ENCODE assay signal across 16 cellular contexts in the genomic region with DNA sequence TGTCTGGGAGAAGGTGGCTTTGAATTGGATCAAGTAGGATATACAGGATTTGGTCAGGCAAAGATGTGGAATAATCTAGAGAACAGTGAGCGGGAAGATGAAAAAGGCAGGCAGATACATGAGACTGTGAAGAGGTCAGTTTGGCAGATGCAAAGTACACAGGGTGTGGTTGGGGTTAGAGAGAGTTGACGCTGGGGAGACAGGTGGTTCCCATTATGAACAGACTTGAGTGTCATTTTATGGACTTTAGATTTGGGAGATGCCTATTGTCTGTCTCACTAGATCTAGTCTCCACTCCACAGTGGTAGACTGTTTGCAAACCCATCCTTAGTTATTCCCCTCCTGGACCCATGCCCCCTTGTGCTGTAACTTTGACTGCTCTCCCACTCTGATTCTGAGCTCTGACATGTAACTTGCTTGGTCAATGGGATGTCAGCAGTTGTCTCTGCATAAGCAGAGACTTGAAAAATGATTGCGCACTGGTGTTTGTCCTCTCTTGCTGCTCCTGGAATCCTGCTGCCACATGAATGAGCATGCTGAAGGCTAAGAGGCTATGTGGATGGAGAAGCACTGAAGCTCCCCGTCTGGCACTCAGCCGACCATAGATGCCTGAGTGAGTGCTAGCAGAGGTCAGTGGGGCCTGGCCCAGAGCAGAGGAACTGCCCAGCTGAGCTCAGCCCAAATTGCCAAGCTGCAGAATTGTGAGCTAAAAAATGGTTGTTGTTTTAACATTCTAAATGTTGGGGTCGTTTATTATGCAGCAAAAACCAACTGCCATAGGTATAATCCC.
A peak's percentile ranks its signal among the peaks of the same experiment; 100 is the strongest.
DNase-seq lines count a peak whose midpoint lies in the region; ATAC-seq and TF ChIP-seq lines count a peak whose summit lies in the region.
"Had no signal": no experiment of that assay in that cellular context is flagged by ENCODE, and none has a peak within 500 bp of the region (broad histone marks: within the 10 kb centered on the region; RNA-seq: fewer than 3 reads in every experiment).

No MANE protein-coding gene starts in this region.

- H3K4me3 ChIP-seq in AG09309 (ENCODE audit: control insufficient read depth, low read depth, low read length) (no peak overlapping the region), adipocyte (ENCODE audit: low read length) (no peak overlapping the region), lower leg skin (ENCODE audit: low read depth, poor library complexity, severe bottlenecking) (no peak overlapping the region), mesendoderm (ENCODE audit: low read length) (no peak overlapping the region)
- H3K4me3 ChIP-seq: lower lobe of right lung had no signal

- H2AK5ac ChIP-seq in mesendoderm (ENCODE audit: low read length), result no peak overlapping the region

- H2BK5ac ChIP-seq in mesendoderm (ENCODE audit: low read length), result no peak overlapping the region

- no peak overlapping the region for H4K5ac ChIP-seq in mesendoderm (ENCODE audit: low read length)

- H3K79me1 ChIP-seq in mesendoderm (ENCODE audit: low read length), result no peaks in the 10 kb centered on the region

- H2BK15ac ChIP-seq in mesendoderm (replicated peaks; ENCODE audit: low read depth), result no peak overlapping the region

- in situ Hi-C loops in ACHN (cut with HindIII; ENCODE audit: low pct_ligation_motif_present, low pct_unique_long_range_greater_than_20kb, low sequenced_read_pairs), result no loop called here

- no peak for ATAC-seq in HG02798 (IDR thresholded peaks at IDR 0.05; ENCODE audit: poor library complexity, unreplicated experiment)
- ATAC-seq: SK-N-SH treated with all-trans-retinoic acid at 6 μM for 48 hours; stimulated activated memory B cell treated with anti-CD40 and anti-IgM and Interleukin-4, amounts not matched to agents 10 μg/mL and 1 μg/mL and 100 μg/mL, for 72 hours had no signal

- H3K79me2 ChIP-seq in mesendoderm (ENCODE audit: control insufficient read depth, insufficient read depth, low read length), result no peaks in the 10 kb centered on the region

- H3K4me1 ChIP-seq in adipocyte (ENCODE audit: control insufficient read depth, insufficient read depth, low read length) (peaks cover 19% of the 10 kb centered on the region), mesendoderm (ENCODE audit: control insufficient read depth, low read depth, low read length) (no peaks in the 10 kb centered on the region)

- H3K23ac ChIP-seq in mesendoderm (ENCODE audit: low read length), result no peak overlapping the region

- H3K36me3 ChIP-seq in adipocyte (ENCODE audit: control insufficient read depth, insufficient read depth, low read length, severe bottlenecking) (no peaks in the 10 kb centered on the region), mesendoderm (ENCODE audit: control insufficient read depth, insufficient read depth, low read length) (no peaks in the 10 kb centered on the region)
- H3K36me3 ChIP-seq: lower lobe of right lung had no signal

- TF ChIP-seq POLR2A in lower leg skin (IDR thresholded peaks at IDR 0.05), result no peak

- no peak overlapping the region for H3K18ac ChIP-seq in mesendoderm (ENCODE audit: low read length)

- H3K27me3 ChIP-seq in adipocyte (replicated peaks; ENCODE audit: control insufficient read depth, insufficient read depth, low read length), result peaks cover 7% of the 10 kb centered on the region
- H3K27me3 ChIP-seq in mesendoderm (ENCODE audit: insufficient read depth, low read length, poor library complexity), result no peaks in the 10 kb centered on the region

- DNase-seq in AG09309 (ENCODE audit: low read depth) (peak; percentile 56), GM04504 (ENCODE audit: low read depth) (peak; percentile 69), adipocyte (ENCODE audit: low read depth) (peak; percentile 35), lower leg skin (ENCODE audit: low spot score in 2 of 2) (peak; percentile 41 to 82), ACHN (no peak), mesendoderm (no peak), kidney glomerular epithelial cell (lab: John Stamatoyannopoulos, UW) (no peak)
- DNase-seq: activated CD4-positive, alpha-beta T cell treated with anti-CD3 and anti-CD28 coated beads, Interleukin-2, amount 50 U/mL, for 48 hours; activated T-cell treated with anti-CD3 and anti-CD28 coated beads, Interleukin-2, amount 50 U/mL, for 48 hours; DMS79; H9; lower lobe of right lung; NCI-H1048 had no signal

- TF ChIP-seq CTCF in AG09309 (IDR thresholded peaks at IDR 0.05; ENCODE audit: control insufficient read depth, insufficient read depth, low read depth, low read length, missing control alignments) (no peak), lower leg skin (IDR thresholded peaks at IDR 0.05) (no peak)

- intact Hi-C loops in lower leg skin (cut with DNase I; ENCODE audit: low total_unique reads), result no loop called here

- 46% methylated on average over 6 of the region's 6 CpGs for WGBS in lower leg skin, 2 donors
- WGBS in mesendoderm (ENCODE audit: extremely low coverage, insufficient coverage, low lambda C conversion rate), result no CpG with 5 or more reads among the region's 6 CpGs

- no peak overlapping the region for H3K4ac ChIP-seq in mesendoderm (ENCODE audit: low read depth, low read length)

- no peaks in the 10 kb centered on the region for H3K9me3 ChIP-seq in adipocyte (ENCODE audit: control insufficient read depth, low read length)
- H3K9me3 ChIP-seq: lower lobe of right lung had no signal

- no peak overlapping the region for H3K4me2 ChIP-seq in mesendoderm (ENCODE audit: low read length)

- H3K56ac ChIP-seq in mesendoderm (ENCODE audit: low read length), result no peak overlapping the region

- no peak overlapping the region for H2BK120ac ChIP-seq in mesendoderm (ENCODE audit: low read depth, low read length)

- no peak overlapping the region for H4K8ac ChIP-seq in mesendoderm (ENCODE audit: low read depth, low read length)

- H3K9ac ChIP-seq in adipocyte (ENCODE audit: low read length), result no peak overlapping the region
- H3K9ac ChIP-seq in mesendoderm (ENCODE audit: low read length), result no peak overlapping the region

- no peak overlapping the region for H3K27ac ChIP-seq in mesendoderm (ENCODE audit: low read depth, low read length)
- H3K27ac ChIP-seq: lower lobe of right lung had no signal

Comparison
In these comparisons a context has a peak if more than half of its experiments do, and no peak if none do; other contexts are left out.
1. DNase-seq: peak in AG09309 (single experiment), GM04504 (single experiment), adipocyte (single experiment) and lower leg skin (2 of 2); none in ACHN (single experiment), mesendoderm (single experiment) and kidney glomerular epithelial cell (single experiment).